18 cellular contexts compared by ENCODE assay signal in the genomic region with DNA sequence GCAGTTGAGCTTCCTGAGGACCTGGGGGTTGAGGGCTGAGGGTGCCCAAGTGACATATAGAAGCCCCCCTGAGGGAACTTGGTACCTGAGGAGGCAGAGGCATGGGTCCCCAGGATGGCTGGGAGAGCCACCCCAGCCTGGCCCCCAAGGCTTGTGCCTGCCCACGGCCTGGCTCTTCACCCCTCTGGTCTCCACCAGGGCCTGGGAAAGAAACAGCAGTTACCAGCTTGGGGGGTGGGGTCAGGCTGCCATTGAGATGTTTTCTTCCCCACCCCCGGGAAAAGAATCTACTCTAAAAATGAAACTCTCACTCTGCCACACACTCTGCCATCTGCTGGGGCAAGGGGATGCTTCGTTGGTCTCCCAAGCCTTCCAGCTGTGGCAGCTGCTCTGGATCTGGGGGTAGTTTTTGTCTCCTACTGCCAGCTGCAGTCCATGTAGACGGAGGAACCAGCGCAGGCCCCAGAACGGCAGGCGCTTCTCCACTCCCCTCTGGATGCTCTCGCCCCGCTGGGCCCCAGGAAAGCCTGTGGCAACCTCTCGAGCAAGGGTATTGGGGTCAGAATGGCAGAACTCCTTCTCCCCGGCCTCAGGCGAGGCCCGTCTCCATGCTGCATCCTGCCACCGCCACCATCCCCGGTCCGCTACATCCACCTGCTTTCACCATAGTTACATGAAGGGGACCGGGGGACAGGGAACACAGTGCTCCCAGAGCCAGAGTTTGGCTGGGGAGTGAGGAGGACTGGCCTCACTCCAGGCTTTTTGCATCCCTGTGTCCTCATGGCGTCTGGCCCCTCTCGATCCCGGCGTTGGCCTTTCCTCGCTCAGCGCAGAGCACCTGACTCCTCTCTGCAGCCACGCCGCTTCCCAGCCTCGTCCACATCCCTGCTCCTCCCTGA.
DNase-seq lines count a peak whose midpoint lies in the region; ATAC-seq, FAIRE-seq and TF ChIP-seq lines count a peak whose summit lies in the region.
"Had no signal": no experiment of that assay in that cellular context is flagged by ENCODE, and none has a peak within 500 bp of the region (broad histone marks: within the 10 kb centered on the region; RNA-seq: fewer than 3 reads in every experiment).

No MANE protein-coding gene starts in this region.

- H3K36me3 Mint-ChIP-seq in activated CD4-positive, alpha-beta T cell treated with anti-CD3 and anti-CD28 coated beads for 36 hours (ENCODE audit: low read depth) = no peaks in the 10 kb centered on the region
- H3K36me3 Mint-ChIP-seq: naive thymus-derived CD4-positive, alpha-beta T cell had no signal

- H3K4me3 ChIP-seq in RWPE2 (ENCODE audit: severe bottlenecking) = no peak overlapping the region
- H3K4me3 ChIP-seq in kidney (ENCODE audit: low read length in 2 of 2) = no peak overlapping the region
- H3K4me3 ChIP-seq: A549, GM12878 had no signal

- intact Hi-C loops in activated CD4-positive, alpha-beta T cell treated with anti-CD3 and anti-CD28 coated beads for 36 hours (cut with DNase I, micrococcal nuclease) = no loop called here
- intact Hi-C loops in kidney (cut with DNase I) = no loop called here

- no peak for TF ChIP-seq CTCF in RWPE2 (IDR thresholded peaks at IDR 0.05; ENCODE audit: poor library complexity, severe bottlenecking)
- TF ChIP-seq CTCF in kidney (IDR thresholded peaks at IDR 0.05; ENCODE audit: borderline replicate concordance, extremely low read depth, insufficient read depth) = no peak

- H3K9ac ChIP-seq in kidney (ENCODE audit: low read length in 2 of 2) = no peak overlapping the region

- FAIRE-seq in kidney (lab: Jason Lieb, UNC) = no peak
- FAIRE-seq: A549, GM12878, TTC549 had no signal

- H3K9me3 ChIP-seq in RWPE2 (ENCODE audit: severe bottlenecking) = no peaks in the 10 kb centered on the region
- peaks cover 0 to 4% of the 10 kb centered on the region in 2 donors for H3K9me3 ChIP-seq in kidney (ENCODE audit: control insufficient read depth in 1 of 2, low read length in 2 of 2)

- CTCF ChIA-PET in activated CD4-positive, alpha-beta T cell treated with anti-CD3 and anti-CD28 coated beads for 36 hours (lab: Charles Lee) = no interaction called here

- H3K4me1 Mint-ChIP-seq in activated CD4-positive, alpha-beta T cell treated with anti-CD3 and anti-CD28 coated beads for 36 hours = no peaks in the 10 kb centered on the region
- H3K4me1 Mint-ChIP-seq: naive thymus-derived CD4-positive, alpha-beta T cell; stimulated activated naive CD8-positive, alpha-beta T cell treated with anti-CD3 and anti-CD28 coated beads, Interleukin-15, amount 100 ng/mL, for 72 hours had no signal

- H3K4me1 ChIP-seq in RWPE2 (ENCODE audit: insufficient read depth, poor library complexity, severe bottlenecking) (no peaks in the 10 kb centered on the region), kidney (ENCODE audit: control insufficient read depth in 1 of 2, insufficient read depth in 1 of 2, low read depth in 1 of 2, low read length in 2 of 2) (peaks cover 0 to 3% of the 10 kb centered on the region in 2 donors)
- H3K4me1 ChIP-seq: A549 had no signal

- peaks cover 2% of the 10 kb centered on the region for H3K9me3 Mint-ChIP-seq in activated CD4-positive, alpha-beta T cell treated with anti-CD3 and anti-CD28 coated beads for 36 hours (ENCODE audit: low read depth)
- H3K9me3 Mint-ChIP-seq: CD4-positive, alpha-beta T cell; H9 had no signal

- H3K27ac ChIP-seq in RWPE2 (ENCODE audit: poor library complexity, severe bottlenecking) = no peak overlapping the region
- peak overlapping the region in 1 of 2 donors; percentile 47 for H3K27ac ChIP-seq in kidney (ENCODE audit: low read depth in 2 of 2, low read length in 2 of 2)
- peak overlapping the region; percentile 55 for H3K27ac ChIP-seq in substantia nigra (ENCODE audit: low read depth, low read length, poor library complexity, severe bottlenecking)
- H3K27ac ChIP-seq: A549, foreskin keratinocyte had no signal

- no peak for ATAC-seq in activated CD4-positive, alpha-beta T cell treated with anti-CD3 and anti-CD28 coated beads for 36 hours
- ATAC-seq in RWPE2 (ENCODE audit: low read depth) (no peak), GM21786 (IDR thresholded peaks at IDR 0.05; ENCODE audit: unreplicated experiment) (no peak), HG02642 (IDR thresholded peaks at IDR 0.05; ENCODE audit: poor library complexity, unreplicated experiment) (no peak)
- ATAC-seq: foreskin keratinocyte; GM12878; stimulated activated naive CD8-positive, alpha-beta T cell treated with anti-CD3 and anti-CD28 coated beads, Interleukin-15, amount 100 ng/mL, for 72 hours had no signal

- no peaks in the 10 kb centered on the region for H3K27me3 Mint-ChIP-seq in activated CD4-positive, alpha-beta T cell treated with anti-CD3 and anti-CD28 coated beads for 36 hours
- H3K27me3 Mint-ChIP-seq: CD4-positive, alpha-beta T cell; stimulated activated naive CD8-positive, alpha-beta T cell treated with anti-CD3 and anti-CD28 coated beads, Interleukin-15, amount 100 ng/mL, for 72 hours had no signal

- no peak overlapping the region for H3K4me3 Mint-ChIP-seq in activated CD4-positive, alpha-beta T cell treated with anti-CD3 and anti-CD28 coated beads for 36 hours
- H3K4me3 Mint-ChIP-seq: CD4-positive, alpha-beta T cell; H9; naive thymus-derived CD4-positive, alpha-beta T cell; stimulated activated naive CD8-positive, alpha-beta T cell treated with anti-CD3 and anti-CD28 coated beads, Interleukin-15, amount 100 ng/mL, for 72 hours had no signal

- H3K27ac Mint-ChIP-seq in activated CD4-positive, alpha-beta T cell treated with anti-CD3 and anti-CD28 coated beads for 36 hours = no peak overlapping the region
- H3K27ac Mint-ChIP-seq: CD4-positive, alpha-beta T cell; naive thymus-derived CD4-positive, alpha-beta T cell had no signal

- peaks cover 68% of the 10 kb centered on the region for H3K36me3 ChIP-seq in RWPE2 (ENCODE audit: low read depth)
- H3K36me3 ChIP-seq in kidney (ENCODE audit: control insufficient read depth in 1 of 2, insufficient read depth in 2 of 2, low read length in 2 of 2) = peaks cover 36 to 49% of the 10 kb centered on the region in 2 donors

- H3K27me3 ChIP-seq in RWPE2 (ENCODE audit: insufficient read depth, poor library complexity, severe bottlenecking) = no peaks in the 10 kb centered on the region
- H3K27me3 ChIP-seq: foreskin keratinocyte had no signal

- DNase-seq in activated CD4-positive, alpha-beta T cell treated with anti-CD3 and anti-CD28 coated beads for 36 hours = peak; percentile 7
- no peak for DNase-seq in activated CD4-positive, alpha-beta T cell treated with anti-CD3 and anti-CD28 coated beads for 48 hours
- DNase-seq in RWPE2 (ENCODE audit: low spot score) (peak; percentile 49), kidney (peak; percentile 46), substantia nigra (lab: John Stamatoyannopoulos, UW) (peak in 6 of 49 donors; percentile 30 to 65 (median 42)), amniotic stem cell (lab: John Stamatoyannopoulos, UW) (no peak)
- DNase-seq: CD4-positive, alpha-beta T cell; foreskin keratinocyte; H9; naive thymus-derived CD4-positive, alpha-beta T cell; NCI-H146; NCI-H510A treated with DMSO at 0.1 percent for 48 hours; stimulated activated naive CD8-positive, alpha-beta T cell treated with anti-CD3 and anti-CD28 coated beads, Interleukin-15, amount 100 ng/mL, for 72 hours had no signal

- POLR2A ChIA-PET in activated CD4-positive, alpha-beta T cell treated with anti-CD3 and anti-CD28 coated beads for 36 hours (lab: Charles Lee) = no interaction called here

Comparison
In these comparisons a context has a peak if more than half of its experiments do, and no peak if none do; other contexts are left out.
1. DNase-seq: peak in activated CD4-positive, alpha-beta T cell treated with anti-CD3 and anti-CD28 coated beads for 36 hours (single experiment), RWPE2 (single experiment) and kidney (single experiment); none in activated CD4-positive, alpha-beta T cell treated with anti-CD3 and anti-CD28 coated beads for 48 hours (single experiment) and amniotic stem cell (single experiment).